24 cellular contexts compared by ENCODE assay signal in genomic region chr2:133768261-133769021, GRCh38.
A peak's percentile ranks its signal among the peaks of the same experiment; 100 is the strongest.
DNase-seq lines count a peak whose midpoint lies in the region; ATAC-seq, FAIRE-seq and TF ChIP-seq lines count a peak whose summit lies in the region.
"Had no signal": no experiment of that assay in that cellular context is flagged by ENCODE, and none has a peak within 500 bp of the region (broad histone marks: within the 10 kb centered on the region; RNA-seq: fewer than 3 reads in every experiment).

No MANE protein-coding gene starts in this region.

- H3K27me3 Mint-ChIP-seq in stimulated activated naive B cell treated with anti-CD40 and anti-IgM and Interleukin-4, amounts not matched to agents 10 μg/mL and 1 μg/mL and 100 μg/mL, for 72 hours = peaks cover 0 to 7% of the 10 kb centered on the region in 2 donors

- FAIRE-seq in bronchial epithelial cell (lab: Jason Lieb, UNC) = no peak

- no peak for TF ChIP-seq EP300 in suprapubic skin (IDR thresholded peaks at IDR 0.05)

- no peaks in the 10 kb centered on the region for H3K4me1 Mint-ChIP-seq in stimulated activated naive B cell treated with anti-CD40 and anti-IgM and Interleukin-4, amounts not matched to agents 10 μg/mL and 1 μg/mL and 100 μg/mL, for 72 hours
- H3K4me1 Mint-ChIP-seq: activated naive CD8-positive, alpha-beta T cell treated with anti-CD3 and anti-CD28 coated beads, Interleukin-2, amount 10 ng/mL, durations not matched to agents 7 days and 5 days; activated T-helper 17 cell treated with anti-CD3 and anti-CD28 coated beads, Interleukin-2, amount 50 U/mL, for 72 hours had no signal

- H3K27me3 ChIP-seq in bronchial epithelial cell (ENCODE audit: control insufficient read depth, insufficient read depth, low read length) (no peaks in the 10 kb centered on the region), suprapubic skin (no peaks in the 10 kb centered on the region)
- H3K27me3 ChIP-seq: gastrocnemius medialis, SJSA1, upper lobe of right lung had no signal

- no peak for TF ChIP-seq POLR2A in suprapubic skin (IDR thresholded peaks at IDR 0.05)

- no peak overlapping the region for H3K4me3 Mint-ChIP-seq in stimulated activated naive B cell treated with anti-CD40 and anti-IgM and Interleukin-4, amounts not matched to agents 10 μg/mL and 1 μg/mL and 100 μg/mL, for 72 hours
- H3K4me3 Mint-ChIP-seq: activated naive CD8-positive, alpha-beta T cell treated with anti-CD3 and anti-CD28 coated beads, Interleukin-2, amount 10 ng/mL, durations not matched to agents 7 days and 5 days; activated T-helper 17 cell treated with anti-CD3 and anti-CD28 coated beads, Interleukin-2, amount 50 U/mL, for 72 hours; neural crest cell had no signal

- H3K9me3 ChIP-seq in suprapubic skin = no peaks in the 10 kb centered on the region
- H3K9me3 ChIP-seq: gastrocnemius medialis, SJSA1, upper lobe of right lung had no signal

- no peaks in the 10 kb centered on the region for H3K36me3 ChIP-seq in bronchial epithelial cell (ENCODE audit: control insufficient read depth, insufficient read depth, low read length)
- H3K36me3 ChIP-seq in suprapubic skin = no peaks in the 10 kb centered on the region
- H3K36me3 ChIP-seq: gastrocnemius medialis, SJSA1, upper lobe of right lung had no signal

- DNase-seq in NCI-H1092 treated with DMSO at 0.1 percent for 48 hours (lab: John Stamatoyannopoulos, UW) (peak; percentile 8), NCI-H1092 (lab: John Stamatoyannopoulos, UW) (no peak), bronchial epithelial cell (ENCODE audit: low read depth) (peak; percentile 18), left ventricle myocardium superior (peak; percentile 89), suprapubic skin (ENCODE audit: low spot score in 2 of 2) (no peak)
- no peak for DNase-seq in stimulated activated naive B cell treated with anti-CD40 and anti-IgM and Interleukin-4, amounts not matched to agents 10 μg/mL and 1 μg/mL and 100 μg/mL, for 72 hours
- DNase-seq: 8988T; activated CD4-positive, alpha-beta T cell treated with anti-CD3 and anti-CD28 coated beads for 48 hours; activated naive CD8-positive, alpha-beta T cell treated with anti-CD3 and anti-CD28 coated beads, Interleukin-2, amount 10 ng/mL, durations not matched to agents 7 days and 5 days; AML-193; COR-L47; gastrocnemius medialis; HCEC 1CT; NCI-H2171; NCI-H82; stimulated activated CD4-positive, alpha-beta T cell treated with anti-CD3 and anti-CD28 coated beads, Interleukin-4, amount 100 ng/mL, for 1 hour; upper lobe of right lung had no signal

- TF ChIP-seq CTCF in bronchial epithelial cell (IDR thresholded peaks at IDR 0.05; ENCODE audit: insufficient read depth, low read length, severe bottlenecking) (no peak), suprapubic skin (IDR thresholded peaks at IDR 0.05) (no peak)

- H3K4me3 ChIP-seq in bronchial epithelial cell (ENCODE audit: low read depth, low read length) = no peak overlapping the region
- H3K4me3 ChIP-seq in suprapubic skin = no peak overlapping the region
- H3K4me3 ChIP-seq: gastrocnemius medialis, SJSA1, smooth muscle cell, upper lobe of right lung had no signal

- ATAC-seq in left ventricle myocardium superior = peak; percentile 66
- ATAC-seq in stimulated activated naive B cell treated with anti-CD40 and anti-IgM and Interleukin-4, amounts not matched to agents 10 μg/mL and 1 μg/mL and 100 μg/mL, for 72 hours (replicated peaks) = no peak
- ATAC-seq in GM21717 (IDR thresholded peaks at IDR 0.05; ENCODE audit: unreplicated experiment) = no peak
- no peak for ATAC-seq in GM21825 (IDR thresholded peaks at IDR 0.05; ENCODE audit: unreplicated experiment)
- ATAC-seq: activated T-helper 17 cell treated with anti-CD3 and anti-CD28 coated beads, Interleukin-2, amount 50 U/mL, for 72 hours; gastrocnemius medialis; upper lobe of right lung had no signal

- no peak overlapping the region for H3K27ac Mint-ChIP-seq in stimulated activated naive B cell treated with anti-CD40 and anti-IgM and Interleukin-4, amounts not matched to agents 10 μg/mL and 1 μg/mL and 100 μg/mL, for 72 hours
- H3K27ac Mint-ChIP-seq: activated naive CD8-positive, alpha-beta T cell treated with anti-CD3 and anti-CD28 coated beads, Interleukin-2, amount 10 ng/mL, durations not matched to agents 7 days and 5 days; activated T-helper 17 cell treated with anti-CD3 and anti-CD28 coated beads, Interleukin-2, amount 50 U/mL, for 72 hours; progenitor cell of endocrine pancreas had no signal

- intact Hi-C loops in left ventricle myocardium superior (cut with micrococcal nuclease) = no loop called here

- no peaks in the 10 kb centered on the region for H3K9me3 Mint-ChIP-seq in stimulated activated naive B cell treated with anti-CD40 and anti-IgM and Interleukin-4, amounts not matched to agents 10 μg/mL and 1 μg/mL and 100 μg/mL, for 72 hours
- H3K9me3 Mint-ChIP-seq: activated T-helper 17 cell treated with anti-CD3 and anti-CD28 coated beads, Interleukin-2, amount 50 U/mL, for 72 hours had no signal

- WGBS in suprapubic skin = 61% methylated on average over 7 of the region's 7 CpGs

- peaks cover 20% of the 10 kb centered on the region for H3K4me1 ChIP-seq in suprapubic skin
- H3K4me1 ChIP-seq: gastrocnemius medialis had no signal

- H3K27ac ChIP-seq in suprapubic skin = peak overlapping the region; percentile 50
- H3K27ac ChIP-seq: gastrocnemius medialis, SJSA1, upper lobe of right lung had no signal

- no peaks in the 10 kb centered on the region for H3K36me3 Mint-ChIP-seq in stimulated activated naive B cell treated with anti-CD40 and anti-IgM and Interleukin-4, amounts not matched to agents 10 μg/mL and 1 μg/mL and 100 μg/mL, for 72 hours
- H3K36me3 Mint-ChIP-seq: activated naive CD8-positive, alpha-beta T cell treated with anti-CD3 and anti-CD28 coated beads, Interleukin-2, amount 10 ng/mL, durations not matched to agents 7 days and 5 days had no signal

Comparison
In these comparisons a context has a peak if more than half of its experiments do, and no peak if none do; other contexts are left out.
1. DNase-seq: peak in NCI-H1092 treated with DMSO at 0.1 percent for 48 hours (single experiment), bronchial epithelial cell (single experiment) and left ventricle myocardium superior (single experiment); none in NCI-H1092 (single experiment), suprapubic skin (0 of 2) and stimulated activated naive B cell treated with anti-CD40 and anti-IgM and Interleukin-4, amounts not matched to agents 10 μg/mL and 1 μg/mL and 100 μg/mL, for 72 hours (single experiment).